ENCODE assay signal across 14 cellular contexts in genomic region chr6:156508923-156509322, GRCh38.
DNase-seq lines count a peak whose midpoint lies in the region; FAIRE-seq and TF ChIP-seq lines count a peak whose summit lies in the region.
"Had no signal": no experiment of that assay in that cellular context is flagged by ENCODE, and none has a peak within 500 bp of the region (broad histone marks: within the 10 kb centered on the region; RNA-seq: fewer than 3 reads in every experiment).

No MANE protein-coding gene starts in this region.

- DNase-seq in NOMO-1 (lab: John Stamatoyannopoulos, UW; ENCODE audit: unreplicated experiment in 2 of 2) (peak; percentile 2 to 14), NOMO-1 treated with dmso at 0.1 percent for 144 hours (lab: John Stamatoyannopoulos, UW; ENCODE audit: unreplicated experiment) (no peak), GM12891 (ENCODE audit: insufficient read length, low spot score) (no peak), NCI-H748 (lab: John Stamatoyannopoulos, UW; ENCODE audit: unreplicated experiment) (peak; percentile 76), glomerular visceral epithelial cell (ENCODE audit: extremely low spot score) (peak; percentile 8), AG20443 (ENCODE audit: low spot score) (no peak), D721Med (ENCODE audit: insufficient read length, low spot score) (no peak), GM10266 (ENCODE audit: extremely low spot score) (no peak)
- DNase-seq: activated T-cell treated with anti-CD3 and anti-CD28 coated beads, Interleukin-2, amount 50 U/mL, for 72 hours; H7; NCI-H1092 treated with DMSO at 0.1 percent for 48 hours; retina; SHP77; T1000 had no signal

- TF ChIP-seq CTCF in D721Med (IDR thresholded peaks at IDR 0.05; ENCODE audit: insufficient read depth, missing control alignments): no peak
- TF ChIP-seq CTCF in GM10266 (IDR thresholded peaks at IDR 0.05; ENCODE audit: control insufficient read depth, insufficient read depth, low read depth, missing control alignments): no peak

- no peak for FAIRE-seq in GM12891 (lab: Jason Lieb, UNC)
- no peak for FAIRE-seq in D721Med (lab: Jason Lieb, UNC)

- no peak for TF ChIP-seq POLR2A in GM12891 (IDR thresholded peaks at IDR 0.05; ENCODE audit: low read depth, low read length)

TF ChIP-seq in GM12891, 5 proteins besides CTCF, POLR2A, EP300 and RAD21:
- no peak for TF ChIP-seq PAX5 (IDR thresholded peaks at IDR 0.05; ENCODE audit: insufficient read depth, low read length, severe bottlenecking)
- TF ChIP-seq SPI1 (IDR thresholded peaks at IDR 0.05; ENCODE audit: low read depth, low read length): peak; percentile 71
- TF ChIP-seq POU2F2 (IDR thresholded peaks at IDR 0.05; ENCODE audit: low read depth, low read length): no peak
- no peak for TF ChIP-seq POLR2AphosphoS5 (IDR thresholded peaks at IDR 0.05; ENCODE audit: low read depth, low read length)
- no peak for TF ChIP-seq TAF1 (IDR thresholded peaks at IDR 0.05; ENCODE audit: low read depth, low read length)

Comparison
In these comparisons a context has a peak if more than half of its experiments do, and no peak if none do; other contexts are left out.
1. DNase-seq: peak in NOMO-1 (2 of 2), NCI-H748 (single experiment) and glomerular visceral epithelial cell (single experiment); none in NOMO-1 treated with dmso at 0.1 percent for 144 hours (single experiment), GM12891 (single experiment), AG20443 (single experiment), D721Med (single experiment) and GM10266 (single experiment).